9 cellular contexts compared by ENCODE assay signal in the genomic region with DNA sequence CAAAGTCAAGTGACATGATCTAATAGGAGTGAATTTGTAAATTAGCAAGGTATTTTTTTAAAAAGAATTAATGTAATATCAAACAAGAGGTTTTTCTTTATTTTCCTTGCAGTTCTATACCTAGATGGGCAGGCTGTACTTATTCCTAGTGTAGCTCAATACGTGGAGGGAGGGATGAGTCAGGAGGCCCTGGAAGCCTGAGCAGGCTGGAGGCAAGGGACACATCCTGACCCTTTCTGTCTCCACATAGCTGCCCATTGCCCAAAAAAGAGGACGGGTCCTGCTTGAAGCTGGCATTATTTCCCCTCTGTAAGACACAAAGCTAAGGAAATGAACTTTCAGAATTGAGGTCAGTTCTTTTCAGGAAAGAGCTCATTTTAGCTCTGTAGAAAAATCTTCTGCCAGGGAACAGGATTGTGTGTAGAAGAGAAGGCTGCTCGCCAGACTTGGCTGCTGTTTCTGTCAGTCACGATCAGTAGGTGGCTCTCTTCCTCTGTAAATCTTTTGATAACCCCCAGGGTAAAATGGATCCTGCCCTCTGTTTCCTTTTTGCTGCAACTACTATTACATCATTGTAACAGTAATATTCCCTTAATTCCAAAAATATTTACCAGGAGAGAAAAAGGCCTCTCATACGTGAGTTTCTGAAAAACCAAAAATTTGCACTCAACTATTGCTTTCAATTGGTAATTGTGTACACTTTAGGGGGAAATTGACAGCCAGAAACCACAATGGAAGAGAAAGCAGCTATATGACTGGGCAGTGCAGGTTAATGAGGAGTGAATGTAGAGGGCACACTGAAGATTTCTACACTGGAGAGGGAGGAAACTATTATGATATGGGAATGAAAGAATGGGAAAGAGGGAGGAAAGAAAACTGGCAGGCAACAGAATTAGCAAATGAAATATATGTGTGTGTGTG. TPM values are rescaled to one million over a fixed set of nuclear protein-coding genes. Genes with fewer than 3 reads are reported as not detected.
DNase-seq lines count a peak whose midpoint lies in the region; ATAC-seq and TF ChIP-seq lines count a peak whose summit lies in the region.
"Had no signal": no experiment of that assay in that cellular context is flagged by ENCODE, and none has a peak within 500 bp of the region (broad histone marks: within the 10 kb centered on the region; RNA-seq: fewer than 3 reads in every experiment).

No MANE protein-coding gene starts in this region.

- peak; percentile 32 for DNase-seq in GDM1 (lab: John Stamatoyannopoulos, UW)
- peak; percentile 4 for DNase-seq in RPMI8226
- peak; percentile 23 to 45 for DNase-seq in cardiac muscle cell (ENCODE audit: low read depth in 1 of 2, low spot score in 1 of 2)
- DNase-seq in stromal cell of bone marrow (ENCODE audit: low read depth): peak; percentile 45
- no peak for DNase-seq in activated naive CD4-positive, alpha-beta T cell treated with anti-CD3 and anti-CD28 coated beads, Interleukin-2, amount 50 U/mL, for 16 hours
- DNase-seq in activated CD8-positive, alpha-beta memory T cell treated with anti-CD3 and anti-CD28 coated beads, Interleukin-2, amount 50 U/mL, for 4 hours: no peak

- H3K27me3 ChIP-seq in cardiac muscle cell: no peaks in the 10 kb centered on the region

- no peak overlapping the region for H3K27ac ChIP-seq in cardiac muscle cell

- no peaks in the 10 kb centered on the region for H3K9me3 ChIP-seq in cardiac muscle cell (ENCODE audit: low read depth)

- peak; percentile 27 for TF ChIP-seq CTCF in cardiac muscle cell (IDR thresholded peaks at IDR 0.05; ENCODE audit: low read depth, low read length)

- H3K36me3 ChIP-seq in cardiac muscle cell: no peaks in the 10 kb centered on the region

- ATAC-seq in GM19463 (IDR thresholded peaks at IDR 0.05; ENCODE audit: unreplicated experiment): peak; percentile 85
- ATAC-seq in HG03432 (IDR thresholded peaks at IDR 0.05; ENCODE audit: unreplicated experiment): peak; percentile 93

- no peaks in the 10 kb centered on the region for H3K4me1 ChIP-seq in cardiac muscle cell (ENCODE audit: low read depth)

- no peak overlapping the region for H3K4me3 ChIP-seq in cardiac muscle cell

RNA-seq across cellular contexts. Expression of a gene that starts 12.3 kb away (rescaled TPM):
- not detected in 2 replicates for total RNA-seq in cardiac muscle cell
- polyA plus RNA-seq in cardiac muscle cell: not detected in 2 replicates
- total RNA-seq: T-helper 1 cell treated with Interleukin-12 subunit alpha and Interleukin-12 subunit beta and Interleukin-4 antibody, amounts not matched to agents 30 ng/mL and 1 ng/mL, for 36 hours had no signal

RNA-seq across cellular contexts. Expression of a gene that starts 12.5 kb away (rescaled TPM):
- total RNA-seq in cardiac muscle cell: not detected in 2 replicates
- polyA plus RNA-seq in cardiac muscle cell: not detected in 2 replicates
- total RNA-seq: T-helper 1 cell treated with Interleukin-12 subunit alpha and Interleukin-12 subunit beta and Interleukin-4 antibody, amounts not matched to agents 30 ng/mL and 1 ng/mL, for 36 hours had no signal

RNA-seq across cellular contexts. Expression of a gene that starts 33.4 kb away (rescaled TPM):
- not detected in 2 replicates for total RNA-seq in cardiac muscle cell
- not detected in 2 replicates for polyA plus RNA-seq in cardiac muscle cell
- total RNA-seq: T-helper 1 cell treated with Interleukin-12 subunit alpha and Interleukin-12 subunit beta and Interleukin-4 antibody, amounts not matched to agents 30 ng/mL and 1 ng/mL, for 36 hours had no signal

RNA-seq across cellular contexts. Expression of a gene that starts 48.1 kb away (rescaled TPM):
- total RNA-seq in cardiac muscle cell: not detected in 2 replicates
- polyA plus RNA-seq in cardiac muscle cell: not detected in 2 replicates
- total RNA-seq: T-helper 1 cell treated with Interleukin-12 subunit alpha and Interleukin-12 subunit beta and Interleukin-4 antibody, amounts not matched to agents 30 ng/mL and 1 ng/mL, for 36 hours had no signal

RNA-seq across cellular contexts. Expression of a gene that starts 53.0 kb away (rescaled TPM):
- not detected in 2 replicates for total RNA-seq in cardiac muscle cell
- not detected in 2 replicates for polyA plus RNA-seq in cardiac muscle cell
- total RNA-seq: T-helper 1 cell treated with Interleukin-12 subunit alpha and Interleukin-12 subunit beta and Interleukin-4 antibody, amounts not matched to agents 30 ng/mL and 1 ng/mL, for 36 hours had no signal

Comparison
In these comparisons a context has a peak if more than half of its experiments do, and no peak if none do; other contexts are left out.
1. DNase-seq: peak in GDM1 (single experiment), RPMI8226 (single experiment), cardiac muscle cell (2 of 2) and stromal cell of bone marrow (single experiment); none in activated naive CD4-positive, alpha-beta T cell treated with anti-CD3 and anti-CD28 coated beads, Interleukin-2, amount 50 U/mL, for 16 hours (single experiment) and activated CD8-positive, alpha-beta memory T cell treated with anti-CD3 and anti-CD28 coated beads, Interleukin-2, amount 50 U/mL, for 4 hours (single experiment).